13 cellular contexts compared by ENCODE assay signal in the genomic region with DNA sequence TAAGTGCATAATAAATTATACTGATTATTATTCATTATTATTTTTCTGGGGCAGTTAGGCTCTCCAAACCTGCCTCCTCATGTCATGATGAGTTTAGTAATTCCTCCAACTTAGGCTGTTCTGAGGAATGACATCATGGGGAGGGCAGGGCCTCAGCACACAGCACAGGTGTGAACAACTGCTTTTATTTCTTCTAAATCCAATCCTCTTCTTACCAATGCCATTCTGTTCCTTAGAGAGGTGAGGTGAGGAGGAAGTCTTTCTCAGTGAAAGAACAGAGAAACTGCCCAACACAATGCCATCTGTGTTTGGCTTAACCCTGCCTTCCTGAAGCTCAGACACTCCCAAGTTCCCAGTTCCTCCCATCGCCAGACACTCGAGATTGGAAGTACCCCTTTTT. TPM values are rescaled to one million over a fixed set of nuclear protein-coding genes. Genes with fewer than 3 reads are reported as not detected.
A peak's percentile ranks its signal among the peaks of the same experiment; 100 is the strongest.
DNase-seq lines count a peak whose midpoint lies in the region; ATAC-seq, FAIRE-seq and TF ChIP-seq lines count a peak whose summit lies in the region.
"Had no signal": no experiment of that assay in that cellular context is flagged by ENCODE, and none has a peak within 500 bp of the region (broad histone marks: within the 10 kb centered on the region; RNA-seq: fewer than 3 reads in every experiment).

No MANE protein-coding gene starts in this region.

- FAIRE-seq in bronchial epithelial cell (lab: Jason Lieb, UNC): no peak
- FAIRE-seq: HTR-8/SVneo had no signal

- no peak overlapping the region for H3K4me3 Mint-ChIP-seq in stimulated activated effector memory CD8-positive, alpha-beta T cell treated with anti-CD3 and anti-CD28 coated beads, Interleukin-12 subunit alpha, Interleukin-12 subunit beta, amount 100 ng/mL, for 72 hours
- H3K4me3 Mint-ChIP-seq in stimulated activated naive CD8-positive, alpha-beta T cell treated with anti-CD3 and anti-CD28 coated beads, Interleukin-15, amount 100 ng/mL, for 72 hours: no peak overlapping the region

- no peak overlapping the region for H3K4me3 ChIP-seq in bronchial epithelial cell (ENCODE audit: low read depth, low read length)
- H3K4me3 ChIP-seq: adrenal gland had no signal

- intact Hi-C loops in left colon (cut with DNase I, micrococcal nuclease): no loop called here
- intact Hi-C loops in posterior cingulate gyrus (cut with DNase I): no loop called here

- H3K27me3 Mint-ChIP-seq in stimulated activated naive CD8-positive, alpha-beta T cell treated with anti-CD3 and anti-CD28 coated beads, Interleukin-15, amount 100 ng/mL, for 72 hours: no peaks in the 10 kb centered on the region

- peak; percentile 72 for ATAC-seq in left colon
- ATAC-seq in stimulated activated effector memory CD8-positive, alpha-beta T cell treated with anti-CD3 and anti-CD28 coated beads, Interleukin-12 subunit alpha, Interleukin-12 subunit beta, amount 100 ng/mL, for 72 hours: no peak
- ATAC-seq in stimulated activated naive CD8-positive, alpha-beta T cell treated with anti-CD3 and anti-CD28 coated beads, Interleukin-15, amount 100 ng/mL, for 72 hours: no peak
- ATAC-seq: activated CD4-positive, CD25-positive, alpha-beta regulatory T cell treated with anti-CD3 and anti-CD28 coated beads, Interleukin-2, amount 50 U/mL, for 24 hours had no signal

- DNase-seq in RWPE1 (ENCODE audit: low spot score) (no peak), bronchial epithelial cell (ENCODE audit: low read depth) (peak; percentile 29), left colon (no peak), posterior cingulate gyrus (no peak), islet precursor cell (no peak), NCI-H2107 (lab: John Stamatoyannopoulos, UW) (no peak)
- no peak for DNase-seq in stimulated activated effector memory CD8-positive, alpha-beta T cell treated with anti-CD3 and anti-CD28 coated beads, Interleukin-12 subunit alpha, Interleukin-12 subunit beta, amount 100 ng/mL, for 72 hours (ENCODE audit: low spot score in 2 of 2)
- no peak for DNase-seq in stimulated activated naive CD8-positive, alpha-beta T cell treated with anti-CD3 and anti-CD28 coated beads, Interleukin-15, amount 100 ng/mL, for 72 hours
- DNase-seq: adrenal gland, BE2C, SK-N-SH had no signal

- H3K9me3 Mint-ChIP-seq in stimulated activated effector memory CD8-positive, alpha-beta T cell treated with anti-CD3 and anti-CD28 coated beads, Interleukin-12 subunit alpha, Interleukin-12 subunit beta, amount 100 ng/mL, for 72 hours: no peaks in the 10 kb centered on the region
- no peaks in the 10 kb centered on the region for H3K9me3 Mint-ChIP-seq in stimulated activated naive CD8-positive, alpha-beta T cell treated with anti-CD3 and anti-CD28 coated beads, Interleukin-15, amount 100 ng/mL, for 72 hours

- H3K27ac Mint-ChIP-seq in stimulated activated effector memory CD8-positive, alpha-beta T cell treated with anti-CD3 and anti-CD28 coated beads, Interleukin-12 subunit alpha, Interleukin-12 subunit beta, amount 100 ng/mL, for 72 hours: peak overlapping the region; percentile 80
- H3K27ac Mint-ChIP-seq in stimulated activated naive CD8-positive, alpha-beta T cell treated with anti-CD3 and anti-CD28 coated beads, Interleukin-15, amount 100 ng/mL, for 72 hours: no peak overlapping the region

- no peaks in the 10 kb centered on the region for H3K27me3 ChIP-seq in bronchial epithelial cell (ENCODE audit: control insufficient read depth, insufficient read depth, low read length)
- H3K27me3 ChIP-seq: adrenal gland, BE2C had no signal

- H3K4me1 Mint-ChIP-seq in stimulated activated effector memory CD8-positive, alpha-beta T cell treated with anti-CD3 and anti-CD28 coated beads, Interleukin-12 subunit alpha, Interleukin-12 subunit beta, amount 100 ng/mL, for 72 hours: peaks cover 38% of the 10 kb centered on the region
- peaks cover 27% of the 10 kb centered on the region for H3K4me1 Mint-ChIP-seq in stimulated activated naive CD8-positive, alpha-beta T cell treated with anti-CD3 and anti-CD28 coated beads, Interleukin-15, amount 100 ng/mL, for 72 hours

- peaks cover 58% of the 10 kb centered on the region for H3K36me3 Mint-ChIP-seq in stimulated activated effector memory CD8-positive, alpha-beta T cell treated with anti-CD3 and anti-CD28 coated beads, Interleukin-12 subunit alpha, Interleukin-12 subunit beta, amount 100 ng/mL, for 72 hours

- TF ChIP-seq CTCF in RWPE1 (conservative IDR thresholded peaks at IDR 0.05; ENCODE audit: low read depth) (no peak), bronchial epithelial cell (IDR thresholded peaks at IDR 0.05; ENCODE audit: insufficient read depth, low read length, severe bottlenecking) (no peak)

- H3K36me3 ChIP-seq in bronchial epithelial cell (ENCODE audit: control insufficient read depth, insufficient read depth, low read length): peaks cover 26% of the 10 kb centered on the region
- H3K36me3 ChIP-seq: BE2C had no signal

- CTCF ChIA-PET in RWPE1 (lab: Yijun Ruan, JAX): interaction anchor here (0.6 to 1.4 kb wide), 2 partner anchors 22 to 37 kb away, joined by 3 to 5 read pairs; no protein-coding TSS in a partner anchor

- H3K27ac ChIP-seq in RWPE1: peak overlapping the region; percentile 99

- POLR2A ChIA-PET in RWPE1 (lab: Yijun Ruan, JAX; ENCODE audit: low non-redundant PET): no interaction called here

RNA-seq across cellular contexts. Expression of a gene that starts 45.4 kb away (rescaled TPM):
- total RNA-seq in bronchial epithelial cell (22.1 and 38.3 TPM in 2 replicates), left colon (100 to 1,000 TPM in 1 of 2 donors, 10 to 100 TPM in 1; 97.7 to 144 TPM)
